Comparison of ENCODE assay signal across 13 cellular contexts in the genomic region with DNA sequence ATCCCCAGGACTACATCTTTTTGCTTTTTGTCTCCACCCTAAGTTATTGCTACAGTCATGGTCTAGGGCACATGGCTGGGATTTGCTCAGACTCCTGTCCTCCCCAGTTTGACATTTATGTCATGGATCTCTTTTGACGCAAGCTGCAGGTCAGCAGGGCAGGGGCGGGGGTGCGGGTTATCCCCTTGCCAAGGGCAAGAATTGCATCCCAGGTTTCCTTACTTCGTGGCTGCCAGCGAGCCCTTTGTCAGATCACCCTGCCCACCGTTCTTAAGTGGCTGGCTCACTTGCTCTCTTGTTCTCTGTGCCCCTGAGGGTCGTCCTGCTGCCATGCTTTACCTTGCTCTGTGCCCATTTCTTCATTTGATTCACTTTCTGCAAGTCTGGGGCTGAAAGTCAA. TPM values are rescaled to one million over a fixed set of nuclear protein-coding genes. Genes with fewer than 3 reads are reported as not detected.
DNase-seq lines count a peak whose midpoint lies in the region; ATAC-seq and TF ChIP-seq lines count a peak whose summit lies in the region.
"Had no signal": no experiment of that assay in that cellular context is flagged by ENCODE, and none has a peak within 500 bp of the region (broad histone marks: within the 10 kb centered on the region; RNA-seq: fewer than 3 reads in every experiment).

No MANE protein-coding gene starts in this region.

- H3K27me3 Mint-ChIP-seq in chondrocyte (ENCODE audit: low read depth): no peaks in the 10 kb centered on the region
- H3K27me3 Mint-ChIP-seq: B cell; CD4-positive, alpha-beta memory T cell had no signal

- intact Hi-C loops in sciatic nerve (cut with DNase I): no loop called here
- intact Hi-C loops in upper lobe of right lung (cut with DNase I): no loop called here

- H3K27ac ChIP-seq in upper lobe of right lung: no peak overlapping the region

- ATAC-seq in sciatic nerve (no peak), upper lobe of right lung (no peak)
- ATAC-seq: GM12878 had no signal

- H3K4me1 ChIP-seq in upper lobe of right lung: no peaks in the 10 kb centered on the region

- H3K4me3 ChIP-seq in H7 (ENCODE audit: insufficient read depth, low read depth, low read length): no peak overlapping the region
- H3K4me3 ChIP-seq in upper lobe of right lung: no peak overlapping the region
- H3K4me3 ChIP-seq: GM12878 had no signal

- H3K4me1 Mint-ChIP-seq in chondrocyte (ENCODE audit: low read depth): no peaks in the 10 kb centered on the region
- H3K4me1 Mint-ChIP-seq: B cell, H9 had no signal

- H3K36me3 ChIP-seq in H7 (replicated peaks; ENCODE audit: control insufficient read depth, insufficient read depth, low read length) (peaks cover 10% of the 10 kb centered on the region), upper lobe of right lung (peaks cover 26% of the 10 kb centered on the region)

- H3K4me3 Mint-ChIP-seq in chondrocyte (ENCODE audit: unreplicated experiment): no peak overlapping the region
- H3K4me3 Mint-ChIP-seq: B cell; CD4-positive, alpha-beta memory T cell; H9 had no signal

- no peak overlapping the region for H3K27ac Mint-ChIP-seq in chondrocyte (ENCODE audit: unreplicated experiment)
- H3K27ac Mint-ChIP-seq: B cell; CD4-positive, alpha-beta memory T cell; H9 had no signal

- peaks cover 9% of the 10 kb centered on the region for H3K36me3 Mint-ChIP-seq in chondrocyte (ENCODE audit: low read depth)

- no peak for TF ChIP-seq CTCF in chondrocyte (IDR thresholded peaks at IDR 0.05)
- no peak for TF ChIP-seq CTCF in upper lobe of right lung (IDR thresholded peaks at IDR 0.05)

- DNase-seq in H7: peak; percentile 23
- peak; percentile 55 for DNase-seq in chondrocyte (ENCODE audit: low spot score)
- DNase-seq in sciatic nerve (ENCODE audit: low spot score): peak; percentile 27
- DNase-seq in upper lobe of right lung: peak; percentile 12
- no peak for DNase-seq in stimulated activated CD4-positive, alpha-beta T cell treated with anti-CD3 and anti-CD28 coated beads, Interleukin-4, amount 100 ng/mL, for 1 hour
- no peak for DNase-seq in HPDE6-E6E7 (ENCODE audit: extremely low spot score)
- no peak for DNase-seq in stimulated activated CD4-positive, alpha-beta T cell treated with anti-CD3 and anti-CD28 coated beads, Interleukin-4, amount 100 ng/mL, for 24 hours
- DNase-seq: C1 segment of cervical spinal cord; CD4-positive, alpha-beta memory T cell; DMS79; H9 had no signal

- H3K27me3 ChIP-seq in H7 (ENCODE audit: control insufficient read depth, insufficient read depth, low read length) (peaks cover 11% of the 10 kb centered on the region; the same call in 1 of the 2 replicates), upper lobe of right lung (no peaks in the 10 kb centered on the region)

- no peaks in the 10 kb centered on the region for H3K9me3 Mint-ChIP-seq in chondrocyte (ENCODE audit: low read depth)

- no peaks in the 10 kb centered on the region for H3K9me3 ChIP-seq in upper lobe of right lung

RNA-seq across cellular contexts. Expression of gene UBA1, which starts 21.1 kb away (rescaled TPM):
- 427 and 477 TPM in 2 replicates for total RNA-seq in H7 (2014; rRNA removed; shearing (Covaris generic))
- total RNA-seq in chondrocyte: 299 to 312 TPM (median 311 TPM) in 3 replicates
- total RNA-seq in sciatic nerve: 165 TPM
- total RNA-seq in upper lobe of right lung: 161 TPM

RNA-seq across cellular contexts. Expression of gene RBM10, which starts 27.5 kb away (rescaled TPM):
- total RNA-seq in H7 (2014; rRNA removed; shearing (Covaris generic)): 72.6 and 79.1 TPM in 2 replicates
- 29.0 to 36.3 TPM (median 29.6 TPM) in 3 replicates for total RNA-seq in chondrocyte
- 27.4 TPM for total RNA-seq in sciatic nerve
- total RNA-seq in upper lobe of right lung: 31.9 TPM

RNA-seq across cellular contexts. Expression of gene NDUFB11, which starts 28.0 kb away (rescaled TPM):
- 106 and 108 TPM in 2 replicates for total RNA-seq in H7 (2014; rRNA removed; shearing (Covaris generic))
- 60.7 to 65.4 TPM (median 60.8 TPM) in 3 replicates for total RNA-seq in chondrocyte
- total RNA-seq in sciatic nerve: 29.5 TPM
- 57.4 TPM for total RNA-seq in upper lobe of right lung

RNA-seq across cellular contexts. Expression of gene CDK16, which starts 45.9 kb away (rescaled TPM):
- 227 and 270 TPM in 2 replicates for total RNA-seq in H7 (2014; rRNA removed; shearing (Covaris generic))
- total RNA-seq in chondrocyte (172 to 183 TPM (median 179 TPM) in 3 replicates), sciatic nerve (55.9 TPM), upper lobe of right lung (66.4 TPM)

Comparison
In these comparisons a context has a peak if more than half of its experiments do, and no peak if none do; other contexts are left out.
1. DNase-seq: peak in H7 (single experiment), chondrocyte (single experiment), sciatic nerve (single experiment) and upper lobe of right lung (single experiment); none in stimulated activated CD4-positive, alpha-beta T cell treated with anti-CD3 and anti-CD28 coated beads, Interleukin-4, amount 100 ng/mL, for 1 hour (single experiment), HPDE6-E6E7 (single experiment) and stimulated activated CD4-positive, alpha-beta T cell treated with anti-CD3 and anti-CD28 coated beads, Interleukin-4, amount 100 ng/mL, for 24 hours (single experiment).